Comparison of ENCODE assay signal across 8 cellular contexts in genomic region chr3:137110392-137110996, GRCh38.
DNase-seq lines count a peak whose midpoint lies in the region; ATAC-seq, FAIRE-seq and TF ChIP-seq lines count a peak whose summit lies in the region.

No MANE protein-coding gene starts in this region.

- H3K27me3 Mint-ChIP-seq in Calu3 (ENCODE audit: unreplicated experiment), result peaks cover 32% of the 10 kb centered on the region

- no peaks in the 10 kb centered on the region for H3K4me1 Mint-ChIP-seq in Calu3 (ENCODE audit: low read depth, unreplicated experiment)

- no peak overlapping the region for H3K27ac Mint-ChIP-seq in Calu3 (ENCODE audit: unreplicated experiment)

- no peak for ATAC-seq in HG02610 (IDR thresholded peaks at IDR 0.05; ENCODE audit: unreplicated experiment)

- BruUV-seq in Calu3 (replicated peaks; lab: Mats Ljungman, UMichigan), result no TSS peak

- DNase-seq in Calu3 (peak; percentile 37), GM19238 (ENCODE audit: insufficient read length, low spot score) (peak; percentile 8), Kasumi-1 (lab: John Stamatoyannopoulos, UW) (peak; percentile 71 to 83), iPS-NIHi7 (ENCODE audit: extremely low spot score) (peak; percentile 52), ecto neural progenitor cell (ENCODE audit: low spot score) (no peak), GOT3 (lab: John Stamatoyannopoulos, UW) (no peak)

- H3K4me3 Mint-ChIP-seq in Calu3 (ENCODE audit: low read depth, unreplicated experiment), result no peak overlapping the region

- TF ChIP-seq CTCF in Calu3 (IDR thresholded peaks at IDR 0.05; ENCODE audit: unreplicated experiment), result peak; percentile 74

- no peaks in the 10 kb centered on the region for H3K9me3 Mint-ChIP-seq in Calu3 (ENCODE audit: low read depth, unreplicated experiment)

- H3K36me3 Mint-ChIP-seq in Calu3 (ENCODE audit: insufficient read depth, unreplicated experiment), result no peaks in the 10 kb centered on the region

- intact Hi-C loops in Calu3 (cut with micrococcal nuclease; ENCODE audit: unreplicated experiment), result loop anchor here (2.0 kb wide), 1 partner anchor 76 kb away; no protein-coding TSS in a partner anchor

- CTCF ChIA-PET in Calu3 (lab: Charles Lee), result interaction anchor here (0.6 to 3.0 kb wide), 10 partner anchors 11 to 861 kb away, joined by 3 to 10 read pairs (median 6); no protein-coding TSS in a partner anchor

- peak; percentile 11 for FAIRE-seq in TTC549 (lab: Jason Lieb, UNC)

Comparison
In these comparisons a context has a peak if more than half of its experiments do, and no peak if none do; other contexts are left out.
1. DNase-seq: peak in Calu3 (single experiment), GM19238 (single experiment), Kasumi-1 (2 of 2) and iPS-NIHi7 (single experiment); none in ecto neural progenitor cell (single experiment) and GOT3 (single experiment).